In the genomic region with DNA sequence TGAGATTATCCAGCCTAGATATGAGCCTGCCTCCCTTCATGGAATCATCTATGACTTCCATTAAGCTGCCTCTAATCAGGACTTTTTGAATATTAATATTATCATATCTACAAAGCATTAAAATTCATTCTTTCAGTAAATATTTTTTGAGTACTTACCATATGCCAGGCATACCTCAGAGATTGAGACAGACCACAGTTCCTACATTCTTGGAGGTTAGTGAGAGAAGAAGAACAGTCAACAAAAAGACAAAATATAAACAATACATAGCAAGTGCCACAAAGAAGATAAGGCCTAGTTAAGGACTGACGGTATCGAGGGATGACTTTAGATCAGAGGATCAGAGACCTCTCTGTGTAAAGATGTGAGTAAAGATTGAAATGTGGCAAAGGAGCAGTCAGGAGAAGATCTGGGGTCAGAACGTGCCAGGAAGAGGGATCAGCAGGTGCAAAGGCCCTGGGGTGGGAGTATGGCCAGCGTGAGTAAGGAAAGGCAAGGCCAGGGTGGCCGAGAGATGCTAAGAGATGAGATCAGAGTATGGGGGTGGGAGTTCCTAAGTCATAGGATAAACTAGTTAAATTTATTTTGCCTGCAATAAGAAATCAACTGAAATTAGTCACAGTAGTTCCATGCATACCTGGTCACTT, we compare ENCODE assay signal across 16 cellular contexts. TPM values are rescaled to one million over a fixed set of nuclear protein-coding genes. Genes with fewer than 3 reads are reported as not detected.
DNase-seq lines count a peak whose midpoint lies in the region; ATAC-seq and TF ChIP-seq lines count a peak whose summit lies in the region.
"Had no signal": no experiment of that assay in that cellular context is flagged by ENCODE, and none has a peak within 500 bp of the region (broad histone marks: within the 10 kb centered on the region; RNA-seq: fewer than 3 reads in every experiment).

No MANE protein-coding gene starts in this region.

- no peak overlapping the region for H2BK15ac ChIP-seq in IMR-90 (ENCODE audit: low read depth, low read length)

- no peaks in the 10 kb centered on the region; the same call in 1 of the 2 replicates for H4K20me1 ChIP-seq in IMR-90 (ENCODE audit: insufficient read depth, low read length)

- H2AFZ ChIP-seq in IMR-90 (replicated peaks; ENCODE audit: low read length, poor library complexity), result no peak overlapping the region

- H3K56ac ChIP-seq in IMR-90 (ENCODE audit: extremely low read depth, insufficient read depth, low read length), result no peak overlapping the region

- no peak overlapping the region for H3K9ac ChIP-seq in IMR-90 (ENCODE audit: low read depth, low read length)

- CTCF ChIA-PET in IMR-90 (lab: Yijun Ruan, JAX), result no interaction called here

- no peak overlapping the region for H4K8ac ChIP-seq in IMR-90 (ENCODE audit: low read depth in 2 of 2, low read length in 2 of 2)

- H3K9me3 ChIP-seq in IMR-90 (ENCODE audit: control insufficient read depth, insufficient read depth, low read length), result 0 out of 2 replicates have a peak, but pooled peaks cover 2% of the 10 kb centered on the region

- no peaks in the 10 kb centered on the region for H3K79me1 ChIP-seq in IMR-90 (ENCODE audit: low read depth in 1 of 2, low read length in 2 of 2)

- H3K23ac ChIP-seq in IMR-90 (ENCODE audit: low read depth, low read length), result no peak overlapping the region

- no peak overlapping the region for H2BK120ac ChIP-seq in IMR-90 (ENCODE audit: low read depth, low read length)

- no peak for TF ChIP-seq RAD21 in IMR-90 (IDR thresholded peaks at IDR 0.05; ENCODE audit: low read length)

- no peak overlapping the region for H2BK5ac ChIP-seq in IMR-90 (ENCODE audit: low read depth, low read length, poor library complexity, severe bottlenecking)

- H3K4me1 Mint-ChIP-seq in mesothelial cell of epicardium, result peaks cover 17% of the 10 kb centered on the region
- H3K4me1 Mint-ChIP-seq: CD4-positive, alpha-beta memory T cell had no signal

- no peak for TF ChIP-seq CTCF in IMR-90 (conservative IDR thresholded peaks at IDR 0.05; ENCODE audit: low read depth, low read length)
- TF ChIP-seq CTCF in fibroblast of villous mesenchyme (IDR thresholded peaks at IDR 0.05; ENCODE audit: insufficient read depth, low read depth, low read length), result no peak
- TF ChIP-seq CTCF in mesothelial cell of epicardium (IDR thresholded peaks at IDR 0.05; ENCODE audit: unreplicated experiment), result no peak

- no peak for TF ChIP-seq POLR2A in IMR-90 (IDR thresholded peaks at IDR 0.05; ENCODE audit: low read depth, low read length)

- DNase-seq in IMR-90 (no peak), amniotic epithelial cell (ENCODE audit: low read depth) (peak; percentile 57), fibroblast of villous mesenchyme (ENCODE audit: low read depth) (peak; percentile 78), mesothelial cell of epicardium (ENCODE audit: low spot score in 2 of 2, unreplicated experiment in 2 of 2) (no peak), UCSD-AML1 (lab: John Stamatoyannopoulos, UW; ENCODE audit: unreplicated experiment) (no peak), NCI-H146 treated with DMSO at 0.1 percent for 48 hours (lab: John Stamatoyannopoulos, UW; ENCODE audit: unreplicated experiment) (no peak)
- DNase-seq: C1 segment of cervical spinal cord; Calu3; CD4-positive, alpha-beta memory T cell; COR-L47; DMS153; DND-41; GOT3; H7; HCEC 1CT had no signal

- H4K5ac ChIP-seq in IMR-90 (ENCODE audit: low read depth, low read length), result no peak overlapping the region

- WGBS in IMR-90 (ENCODE audit: extremely low coverage in 2 of 2, insufficient read length in 1 of 2), 2 experiments, result 50% methylated on average over 1 of the region's 5 CpGs; no CpG with 5 or more reads in 1 of the 2 experiments

- H3K4me2 ChIP-seq in IMR-90 (ENCODE audit: low read depth, low read length), result no peak overlapping the region

- no peak overlapping the region for H2AK5ac ChIP-seq in IMR-90 (ENCODE audit: low read depth, low read length)

- H3K27ac Mint-ChIP-seq in mesothelial cell of epicardium, result peak overlapping the region; percentile 7
- H3K27ac Mint-ChIP-seq: CD4-positive, alpha-beta memory T cell had no signal

- no peaks in the 10 kb centered on the region for H3K27me3 Mint-ChIP-seq in mesothelial cell of epicardium (ENCODE audit: low read depth)

- H3K36me3 ChIP-seq in IMR-90 (ENCODE audit: control insufficient read depth, insufficient read depth, low read length), result no peaks in the 10 kb centered on the region

- H3K4ac ChIP-seq in IMR-90 (ENCODE audit: low read depth, low read length), result no peak overlapping the region

- no peak overlapping the region for H3K27ac ChIP-seq in IMR-90 (ENCODE audit: insufficient read depth, low read length)

- POLR2A ChIA-PET in IMR-90 (lab: Charles Lee; ENCODE audit: unreplicated experiment), result no interaction called here

- H3K9me1 ChIP-seq in IMR-90 (ENCODE audit: insufficient read depth, low read length), result no peaks in the 10 kb centered on the region; the same call in 1 of the 2 replicates

- no peak overlapping the region for H2BK20ac ChIP-seq in IMR-90 (ENCODE audit: low read depth, low read length)

- BruUV-seq in IMR-90 (replicated peaks; lab: Mats Ljungman, UMichigan), result no TSS peak

- H3K27me3 ChIP-seq in IMR-90 (ENCODE audit: control insufficient read depth, insufficient read depth, low read length), result no peaks in the 10 kb centered on the region; the same call in 1 of the 2 replicates

- no peak overlapping the region for H3K4me3 Mint-ChIP-seq in mesothelial cell of epicardium
- H3K4me3 Mint-ChIP-seq: CD4-positive, alpha-beta memory T cell had no signal

- H3K14ac ChIP-seq in IMR-90 (replicated peaks; ENCODE audit: low read depth, low read length), result no peak overlapping the region

- no peak overlapping the region for H4K91ac ChIP-seq in IMR-90 (ENCODE audit: insufficient read depth, low read depth, low read length)

- no peaks in the 10 kb centered on the region for H3K36me3 Mint-ChIP-seq in mesothelial cell of epicardium
- H3K36me3 Mint-ChIP-seq: CD4-positive, alpha-beta memory T cell had no signal

- peak; percentile 27; the same call in 1 of the 2 replicates for ATAC-seq in IMR-90 (ENCODE audit: low read depth)
- ATAC-seq in HG03135 (IDR thresholded peaks at IDR 0.05; ENCODE audit: unreplicated experiment), result no peak

- H3K18ac ChIP-seq in IMR-90 (ENCODE audit: low read depth, low read length), result no peak overlapping the region

- H3K9me3 Mint-ChIP-seq in mesothelial cell of epicardium, result peaks cover 4% of the 10 kb centered on the region

- dilution Hi-C loops in IMR-90 (cut with HindIII; ENCODE audit: low sequenced_read_pairs, unreplicated experiment), result no loop called here

- in situ Hi-C loops in IMR-90 (cut with MboI; ENCODE audit: low sequenced_read_pairs), result loop anchor here (25.0 kb wide), 1 partner anchor 1258 kb away; a partner anchor contains a TSS

- H2AK9ac ChIP-seq in IMR-90 (replicated peaks; ENCODE audit: low read depth, low read length, poor library complexity), result no peak overlapping the region

- intact Hi-C loops in IMR-90 (cut with micrococcal nuclease), result no loop called here

- H3K4me1 ChIP-seq in IMR-90 (ENCODE audit: control insufficient read depth, insufficient read depth, low read length), result peaks cover 8% of the 10 kb centered on the region; the same call in 1 of the 2 replicates

- no peak overlapping the region for H3K4me3 ChIP-seq in IMR-90 (ENCODE audit: insufficient read depth, low read depth, low read length)
- no peak overlapping the region for H3K4me3 ChIP-seq in fibroblast of villous mesenchyme (ENCODE audit: low read depth, low read length)

TF ChIP-seq in IMR-90, 13 proteins besides CTCF, POLR2A, EP300 and RAD21:
- TF ChIP-seq MAZ (IDR thresholded peaks at IDR 0.05; ENCODE audit: borderline replicate concordance, low read depth, low read length) (no peak), CEBPB (IDR thresholded peaks at IDR 0.05; ENCODE audit: low read depth, low read length) (no peak), FOS (IDR thresholded peaks at IDR 0.05; ENCODE audit: low read depth, low read length) (no peak), NFE2L2 (IDR thresholded peaks at IDR 0.05; ENCODE audit: low read depth, low read length) (no peak), SMC3 (IDR thresholded peaks at IDR 0.05; ENCODE audit: low read depth, low read length) (no peak), BHLHE40 (IDR thresholded peaks at IDR 0.05; ENCODE audit: low read depth, low read length) (no peak), CHD1 (IDR thresholded peaks at IDR 0.05; ENCODE audit: low read depth, low read length) (no peak), MAFK (IDR thresholded peaks at IDR 0.05; ENCODE audit: low read depth, low read length) (no peak)
- TF ChIP-seq, protein P1, sequence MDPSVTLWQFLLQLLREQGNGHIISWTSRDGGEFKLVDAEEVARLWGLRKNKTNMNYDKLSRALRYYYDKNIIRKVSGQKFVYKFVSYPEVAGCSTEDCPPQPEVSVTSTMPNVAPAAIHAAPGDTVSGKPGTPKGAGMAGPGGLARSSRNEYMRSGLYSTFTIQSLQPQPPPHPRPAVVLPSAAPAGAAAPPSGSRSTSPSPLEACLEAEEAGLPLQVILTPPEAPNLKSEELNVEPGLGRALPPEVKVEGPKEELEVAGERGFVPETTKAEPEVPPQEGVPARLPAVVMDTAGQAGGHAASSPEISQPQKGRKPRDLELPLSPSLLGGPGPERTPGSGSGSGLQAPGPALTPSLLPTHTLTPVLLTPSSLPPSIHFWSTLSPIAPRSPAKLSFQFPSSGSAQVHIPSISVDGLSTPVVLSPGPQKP (IDR thresholded peaks at IDR 0.05; ENCODE audit: borderline replicate concordance, low read depth, low read length), result no peak

RNA-seq across cellular contexts. Expression of a gene that starts 15.4 kb away (rescaled TPM):
- 3.1 and 4.3 TPM in 2 replicates for total RNA-seq in IMR-90 (2012; rRNA removed)
- polyA plus RNA-seq in IMR-90 (2012; rRNA removed), result 26.7 and 27.1 TPM in 2 replicates
- 7.0 and 23.7 TPM in 2 replicates for polyA plus RNA-seq in IMR-90 (2012; cell fraction: cytosol; rRNA removed)
- 3.3 and 12.5 TPM in 2 replicates for polyA plus RNA-seq in IMR-90 (2012; cell fraction: nucleus; rRNA removed; ENCODE audit: low replicate concordance)
- total RNA-seq in fibroblast of villous mesenchyme, result 14.2 and 14.5 TPM in 2 replicates
- 13.2 to 14.6 TPM (median 14.5 TPM) in 3 replicates for total RNA-seq in mesothelial cell of epicardium

RNA-seq across cellular contexts. Expression of a gene that starts 26.9 kb away (rescaled TPM):
- total RNA-seq in IMR-90 (2012; rRNA removed) (12.8 and 13.1 TPM in 2 replicates), fibroblast of villous mesenchyme (14.5 and 14.7 TPM in 2 replicates), mesothelial cell of epicardium (33.8 to 35.9 TPM (median 34.3 TPM) in 3 replicates)
- 10.8 and 12.2 TPM in 2 replicates for polyA plus RNA-seq in IMR-90 (2012; rRNA removed)
- 5.4 and 6.9 TPM in 2 replicates for polyA plus RNA-seq in IMR-90 (2012; cell fraction: cytosol; rRNA removed)
- 33.2 and 38.5 TPM in 2 replicates for polyA plus RNA-seq in IMR-90 (2012; cell fraction: nucleus; rRNA removed; ENCODE audit: low replicate concordance)

Comparison
In these comparisons a context has a peak if more than half of its experiments do, and no peak if none do; other contexts are left out.
1. DNase-seq: peak in amniotic epithelial cell (single experiment) and fibroblast of villous mesenchyme (single experiment); none in IMR-90 (single experiment), mesothelial cell of epicardium (0 of 2), UCSD-AML1 (single experiment) and NCI-H146 treated with DMSO at 0.1 percent for 48 hours (single experiment).